33 cellular contexts compared by ENCODE assay signal in the genomic region with DNA sequence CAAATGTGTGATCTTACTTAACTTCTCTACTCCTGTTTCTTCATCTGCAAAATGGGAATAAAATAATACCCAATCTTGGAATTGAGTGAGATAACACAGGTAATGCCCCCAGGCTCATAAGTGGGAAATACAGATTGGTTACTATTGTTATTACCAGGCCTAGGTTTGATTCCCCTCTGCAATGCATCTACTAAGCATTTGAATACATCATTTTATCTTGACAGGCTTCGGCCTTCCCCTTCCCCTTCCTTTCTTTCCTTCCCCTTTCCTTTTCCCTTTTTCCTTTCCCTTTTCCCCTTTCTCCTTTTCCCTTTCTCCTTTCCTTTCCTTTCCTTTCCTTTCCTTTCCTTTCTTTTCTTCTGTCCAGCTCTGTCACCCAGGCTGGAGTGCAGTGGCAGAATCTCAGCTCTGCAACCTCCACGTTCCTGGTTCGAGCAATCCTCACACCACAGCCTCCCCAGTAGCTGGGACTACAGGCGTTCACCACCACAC. TPM values are rescaled to one million over a fixed set of nuclear protein-coding genes. Genes with fewer than 3 reads are reported as not detected.
"Had no signal": no experiment of that assay in that cellular context is flagged by ENCODE, and none has a peak within 500 bp of the region (broad histone marks: within the 10 kb centered on the region; RNA-seq: fewer than 3 reads in every experiment).

No MANE protein-coding gene starts in this region.

- H3K4me3 ChIP-seq: pancreas, psoas muscle, skin epidermis, smooth muscle cell, spleen, suprapubic skin, testis, tibial artery, transverse colon, upper lobe of right lung, uterus had no signal

- FAIRE-seq: pancreas had no signal

- H3K4me1 ChIP-seq: pancreas, psoas muscle, suprapubic skin, tibial artery, upper lobe of right lung, uterus had no signal

- DNase-seq: naive thymus-derived CD4-positive, alpha-beta T cell; natural killer cell; nucleus accumbens; pancreas; psoas muscle; right cardiac atrium; spleen; stimulated activated CD4-positive, alpha-beta T cell treated with anti-CD3 and anti-CD28 coated beads, Interleukin-12 subunit alpha, Interleukin-12 subunit beta, amount 100 ng/mL, for 4 hours; stimulated activated CD4-positive, alpha-beta T cell treated with anti-CD3 and anti-CD28 coated beads, Interleukin-1b, Interleukin-23, amount 100 ng/mL, for 48 hours; stimulated activated CD4-positive, alpha-beta T cell treated with anti-CD3 and anti-CD28 coated beads, Interleukin-4, amount 100 ng/mL, for 1 hour; stimulated activated CD4-positive, alpha-beta T cell treated with anti-CD3 and anti-CD28 coated beads, Interleukin-4, amount 100 ng/mL, for 4 hours; stimulated activated CD8-positive, alpha-beta memory T cell treated with anti-CD3 and anti-CD28 coated beads, Interleukin-4, amount 100 ng/mL, for 48 hours; stimulated activated naive CD4-positive, alpha-beta T cell; stimulated activated naive CD8-positive, alpha-beta T cell treated with anti-CD3 and anti-CD28 coated beads, Interleukin-15, amount 100 ng/mL, for 72 hours; stimulated activated naive CD8-positive, alpha-beta T cell treated with anti-CD3 and anti-CD28 coated beads, Interleukin-15, Interleukin-2, amounts not matched to agents 100 U/mL and 50 U/mL, for 24 hours; substantia nigra; testis; tibial artery; transverse colon; upper lobe of right lung; uterus had no signal

- H3K27ac ChIP-seq: neutrophil, pancreas, psoas muscle, skin epidermis, spleen, suprapubic skin, testis, tibial artery, transverse colon, upper lobe of right lung, uterus had no signal

- ATAC-seq: naive thymus-derived CD4-positive, alpha-beta T cell; natural killer cell; pancreas; psoas muscle; right cardiac atrium; sciatic nerve; stimulated activated memory B cell treated with anti-CD40 and anti-IgM and Interleukin-4, amounts not matched to agents 10 μg/mL and 1 μg/mL and 100 μg/mL, for 72 hours; stimulated activated naive CD8-positive, alpha-beta T cell treated with anti-CD3 and anti-CD28 coated beads, Interleukin-15, amount 100 ng/mL, for 72 hours; stimulated activated naive CD8-positive, alpha-beta T cell treated with anti-CD3 and anti-CD28 coated beads, Interleukin-15, Interleukin-2, amounts not matched to agents 100 U/mL and 50 U/mL, for 24 hours; upper lobe of right lung had no signal

- H3K9me3 ChIP-seq: neutrophil, pancreas, psoas muscle, spleen, suprapubic skin, testis, tibial artery, transverse colon, upper lobe of right lung, uterus had no signal

- H3K4me2 ChIP-seq: smooth muscle cell had no signal

- H3K27me3 ChIP-seq: neutrophil, pancreas, testis, transverse colon, upper lobe of right lung, uterus had no signal

- H3K36me3 ChIP-seq: neutrophil, pancreas, spleen, suprapubic skin, tibial artery, transverse colon, upper lobe of right lung, uterus had no signal

RNA-seq across cellular contexts. Expression of a gene that starts 7.3 kb away (rescaled TPM):
- total RNA-seq: naive thymus-derived CD4-positive, alpha-beta T cell; natural killer cell; neural crest cell; omental fat pad; osteocyte; sciatic nerve; smooth muscle cell; spleen; suprapubic skin; urinary bladder had no signal
- polyA plus RNA-seq: naive thymus-derived CD4-positive, alpha-beta T cell; smooth muscle cell had no signal

RNA-seq across cellular contexts. Expression of a gene that starts 11.4 kb away (rescaled TPM):
- total RNA-seq: naive thymus-derived CD4-positive, alpha-beta T cell; natural killer cell; neural crest cell; omental fat pad; osteocyte; pancreas; progenitor cell of endocrine pancreas; psoas muscle; renal cortical epithelial cell; right cardiac atrium; sciatic nerve; smooth muscle cell; spleen; suprapubic skin; transverse colon; upper lobe of right lung; urinary bladder; uterus had no signal
- polyA plus RNA-seq: naive thymus-derived CD4-positive, alpha-beta T cell; pancreas; psoas muscle; right cardiac atrium; smooth muscle cell; spleen; urinary bladder had no signal
